20 cellular contexts compared by ENCODE assay signal in the genomic region with DNA sequence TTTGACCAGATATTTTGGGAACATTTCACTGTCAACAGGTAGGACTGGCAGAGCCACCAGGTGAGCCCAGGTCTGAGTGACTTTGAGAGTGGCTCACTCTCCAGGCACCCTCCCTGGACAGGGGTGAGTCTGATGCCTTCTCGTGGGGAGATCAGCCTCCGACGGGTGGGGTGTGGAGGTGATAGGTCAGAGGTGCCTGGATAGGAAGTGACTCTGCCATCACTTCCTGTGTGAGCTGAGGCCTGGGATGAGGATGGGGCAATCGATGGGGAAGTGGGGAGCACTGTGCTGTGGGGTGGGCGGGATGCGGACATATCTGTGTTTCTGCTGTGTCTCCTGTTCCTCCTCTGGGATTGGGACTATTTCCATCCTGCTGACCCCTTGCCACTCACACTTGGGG.
"Had no signal": no experiment of that assay in that cellular context is flagged by ENCODE, and none has a peak within 500 bp of the region (broad histone marks: within the 10 kb centered on the region; RNA-seq: fewer than 3 reads in every experiment).

No MANE protein-coding gene starts in this region.

- H3K36me3 ChIP-seq: brain microvascular endothelial cell, colonic mucosa, prostate gland, right atrium auricular region, tibial nerve, vagina had no signal

- H3K9me3 ChIP-seq: colonic mucosa, prostate gland, right atrium auricular region, vagina had no signal

- DNase-seq: activated CD4-positive, alpha-beta T cell treated with anti-CD3 and anti-CD28 coated beads, Interleukin-2, amount 50 U/mL, for 1 hour; activated CD8-positive, alpha-beta memory T cell treated with anti-CD3 and anti-CD28 coated beads, Interleukin-2, amount 50 U/mL, for 4 hours; activated effector memory CD4-positive, alpha-beta T cell treated with Interleukin-2 at 50 U/mL for 16 hours; activated naive CD4-positive, alpha-beta T cell treated with anti-CD3 and anti-CD28 coated beads, Interleukin-2, amount 50 U/mL, for 16 hours; activated T-cell treated with anti-CD3 and anti-CD28 coated beads, Interleukin-2, amount 50 U/mL, for 4 hours; aorta; brain microvascular endothelial cell; colonic mucosa; endodermal cell; foreskin fibroblast; left colon; mammary epithelial cell; midbrain; nephron progenitor cell had no signal

- ATAC-seq: activated T-cell treated with anti-CD3 and anti-CD28 coated beads, Interleukin-2, amount 50 U/mL, for 4 hours; left colon had no signal

- H3K27me3 ChIP-seq: colonic mucosa, right atrium auricular region, vagina had no signal

- H3K79me2 ChIP-seq: hepatocyte had no signal

- H3K4me1 ChIP-seq: colonic mucosa, prostate gland, right atrium auricular region, vagina had no signal

- H3K4me3 ChIP-seq: colonic mucosa, hepatocyte, prostate gland, right atrium auricular region, tibial nerve, vagina had no signal

- H3K4me2 ChIP-seq: hepatocyte had no signal

- H3K27ac ChIP-seq: brain microvascular endothelial cell, colonic mucosa, epithelial cell of prostate, hepatocyte, prostate gland, right atrium auricular region, tibial nerve, vagina had no signal

- H2AFZ ChIP-seq: hepatocyte had no signal
